Comparison of ENCODE assay signal across 13 cellular contexts in the genomic region with DNA sequence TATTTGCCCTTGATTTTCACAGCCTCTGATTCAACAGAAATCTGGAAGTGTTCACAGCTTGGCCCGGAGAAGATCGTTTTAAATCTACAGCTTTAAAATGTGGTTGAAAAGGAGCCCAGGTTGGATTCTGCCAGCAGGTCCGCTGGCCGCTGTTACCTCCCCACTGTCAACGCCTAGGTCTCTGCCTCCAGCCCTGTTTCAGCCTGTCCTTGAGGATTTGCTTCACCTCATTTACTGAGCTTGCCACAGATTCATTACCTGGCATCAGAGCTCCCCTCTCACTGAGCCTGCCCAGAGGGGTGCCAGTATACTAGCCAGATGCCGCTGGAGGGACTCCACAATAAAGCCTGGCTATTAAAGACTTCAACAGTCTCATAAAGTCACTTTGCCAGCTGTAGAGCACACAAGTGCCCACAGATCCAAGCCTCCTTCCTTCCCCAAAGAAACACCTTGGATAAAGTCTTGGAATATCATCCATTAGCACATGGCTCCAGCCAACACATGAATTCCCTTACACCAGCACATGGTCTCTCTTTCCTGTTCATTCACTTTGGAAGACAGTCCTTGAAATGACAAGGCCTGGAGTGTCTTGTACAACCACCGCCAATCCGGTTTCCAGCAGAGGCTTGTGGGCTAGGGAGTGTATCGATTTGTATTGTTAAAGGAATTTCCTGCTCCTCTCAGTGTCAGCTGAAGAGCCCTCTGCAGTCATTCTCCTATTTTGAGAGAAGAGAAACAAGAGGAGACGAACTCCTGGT. TPM values are rescaled to one million over a fixed set of nuclear protein-coding genes. Genes with fewer than 3 reads are reported as not detected.
DNase-seq lines count a peak whose midpoint lies in the region; ATAC-seq and TF ChIP-seq lines count a peak whose summit lies in the region.
"Had no signal": no experiment of that assay in that cellular context is flagged by ENCODE, and none has a peak within 500 bp of the region (broad histone marks: within the 10 kb centered on the region; RNA-seq: fewer than 3 reads in every experiment).

No MANE protein-coding gene starts in this region.

- H3K9me3 Mint-ChIP-seq in memory B cell = no peaks in the 10 kb centered on the region

- H3K9me2 ChIP-seq in hepatocyte (replicated peaks; ENCODE audit: insufficient read depth) = no peaks in the 10 kb centered on the region

- peaks cover 32% of the 10 kb centered on the region for H3K27me3 Mint-ChIP-seq in memory B cell

- no peaks in the 10 kb centered on the region for H4K20me1 ChIP-seq in hepatocyte (ENCODE audit: insufficient read depth, poor library complexity, severe bottlenecking)

- H3K4me3 ChIP-seq in H7 (ENCODE audit: insufficient read depth, low read depth, low read length) (no peak overlapping the region), RWPE2 (ENCODE audit: severe bottlenecking) (no peak overlapping the region), hepatocyte (no peak overlapping the region)

- H3K79me2 ChIP-seq in hepatocyte = no peaks in the 10 kb centered on the region
- H3K79me2 ChIP-seq: parathyroid adenoma had no signal

- no peak overlapping the region for H2AFZ ChIP-seq in hepatocyte
- H2AFZ ChIP-seq: parathyroid adenoma had no signal

- no peaks in the 10 kb centered on the region for H3K36me3 ChIP-seq in H7 (replicated peaks; ENCODE audit: control insufficient read depth, insufficient read depth, low read length)
- H3K36me3 ChIP-seq in RWPE2 (ENCODE audit: low read depth) = no peaks in the 10 kb centered on the region
- no peaks in the 10 kb centered on the region for H3K36me3 ChIP-seq in hepatocyte (replicated peaks; ENCODE audit: insufficient read depth, low read depth)

- peaks cover 1% of the 10 kb centered on the region for H3K36me3 Mint-ChIP-seq in memory B cell

- peak overlapping the region; percentile 43 for H3K4me3 Mint-ChIP-seq in memory B cell

- DNase-seq in COLO668 (lab: John Stamatoyannopoulos, UW; ENCODE audit: unreplicated experiment) (peak; percentile 25), H7 (peak; percentile 43), RWPE2 (ENCODE audit: low spot score) (no peak), memory B cell (ENCODE audit: low spot score in 2 of 2) (no peak), hepatocyte (ENCODE audit: low spot score) (no peak)
- DNase-seq in stimulated activated naive CD4-positive, alpha-beta T cell treated with Interleukin-2 at 50 U/mL for 16 hours (lab: John Stamatoyannopoulos, UW) = no peak
- DNase-seq: activated CD8-positive, alpha-beta memory T cell treated with anti-CD3 and anti-CD28 coated beads, Interleukin-2, amount 50 U/mL, for 48 hours; KBM-7; T1000 had no signal

- H3K4me2 ChIP-seq in hepatocyte = no peak overlapping the region

- H3K9me3 ChIP-seq in RWPE2 (ENCODE audit: severe bottlenecking) = no peaks in the 10 kb centered on the region
- H3K9me3 ChIP-seq in hepatocyte (ENCODE audit: low read depth) = no peaks in the 10 kb centered on the region

- no peak overlapping the region for H3K27ac Mint-ChIP-seq in memory B cell

- H3K4me1 Mint-ChIP-seq in memory B cell = peaks cover 9% of the 10 kb centered on the region

- TF ChIP-seq CTCF in RWPE2 (IDR thresholded peaks at IDR 0.05; ENCODE audit: poor library complexity, severe bottlenecking) (no peak), hepatocyte (IDR thresholded peaks at IDR 0.05; ENCODE audit: poor library complexity) (no peak)

- H3K4me1 ChIP-seq in RWPE2 (ENCODE audit: insufficient read depth, poor library complexity, severe bottlenecking) = no peaks in the 10 kb centered on the region
- peaks cover 16% of the 10 kb centered on the region for H3K4me1 ChIP-seq in hepatocyte (ENCODE audit: insufficient read depth)
- H3K4me1 ChIP-seq: parathyroid adenoma had no signal

- peaks cover 72% of the 10 kb centered on the region for H3K27me3 ChIP-seq in H7 (ENCODE audit: control insufficient read depth, insufficient read depth, low read length)
- peaks cover 84% of the 10 kb centered on the region for H3K27me3 ChIP-seq in RWPE2 (ENCODE audit: insufficient read depth, poor library complexity, severe bottlenecking)
- peaks cover 98% of the 10 kb centered on the region for H3K27me3 ChIP-seq in hepatocyte

- H3K27ac ChIP-seq in RWPE2 (ENCODE audit: poor library complexity, severe bottlenecking) = no peak overlapping the region
- H3K27ac ChIP-seq in hepatocyte = no peak overlapping the region
- H3K27ac ChIP-seq: parathyroid adenoma had no signal

- WGBS in hepatocyte (ENCODE audit: low lambda C conversion rate, missing lambda C conversion rate) = 10% methylated on average over 10 of the region's 10 CpGs

- ATAC-seq in RWPE2 (ENCODE audit: low read depth) (peak; percentile 64; the same call in 2 of the 3 replicates), memory B cell (ENCODE audit: low read depth) (no peak), HG03457 (IDR thresholded peaks at IDR 0.05; ENCODE audit: unreplicated experiment) (no peak), HG02884 (IDR thresholded peaks at IDR 0.05; ENCODE audit: unreplicated experiment) (no peak)

RNA-seq across cellular contexts. Expression of a gene that starts 9.5 kb away (rescaled TPM):
- total RNA-seq in H7 (2014; rRNA removed; shearing (Covaris generic)) = not detected in 2 replicates
- not detected in 2 replicates for total RNA-seq in hepatocyte
- polyA plus RNA-seq in hepatocyte = not detected in 2 replicates
- total RNA-seq: astrocyte had no signal

Comparison
In these comparisons a context has a peak if more than half of its experiments do, and no peak if none do; other contexts are left out.
1. DNase-seq: peak in COLO668 (single experiment) and H7 (single experiment); none in RWPE2 (single experiment), memory B cell (0 of 2), stimulated activated naive CD4-positive, alpha-beta T cell treated with Interleukin-2 at 50 U/mL for 16 hours (single experiment) and hepatocyte (single experiment).